ENCODE assay signal across 20 cellular contexts in the genomic region with DNA sequence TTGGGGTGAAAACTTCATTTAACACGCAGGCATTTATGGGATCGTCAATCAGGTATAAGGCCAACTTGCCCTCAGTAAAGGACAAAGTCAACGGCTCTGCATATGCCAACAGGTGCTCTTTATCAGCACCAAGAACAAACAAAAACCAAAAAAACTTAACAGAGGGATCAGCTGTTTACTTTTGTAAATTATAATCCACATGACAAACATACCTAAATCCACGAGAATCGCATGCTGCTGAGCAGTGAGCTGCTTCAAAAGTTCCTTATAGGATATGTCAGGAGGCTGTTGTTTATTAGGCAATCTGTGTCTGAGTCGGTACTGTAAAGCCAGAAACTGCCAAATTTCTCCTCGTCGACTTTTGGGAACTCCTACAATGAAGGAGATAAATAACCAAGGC.
DNase-seq lines count a peak whose midpoint lies in the region; ATAC-seq and TF ChIP-seq lines count a peak whose summit lies in the region.
"Had no signal": no experiment of that assay in that cellular context is flagged by ENCODE, and none has a peak within 500 bp of the region (broad histone marks: within the 10 kb centered on the region; RNA-seq: fewer than 3 reads in every experiment).

No MANE protein-coding gene starts in this region.

- H3K79me2 ChIP-seq in GM23338 (replicated peaks; ENCODE audit: insufficient read depth) (no peaks in the 10 kb centered on the region), Karpas-422 (ENCODE audit: low read length) (no peaks in the 10 kb centered on the region)

- no peaks in the 10 kb centered on the region for H3K9me3 ChIP-seq in Karpas-422 (ENCODE audit: low read length)
- H3K9me3 ChIP-seq: MG63, SJSA1 had no signal

- no peaks in the 10 kb centered on the region for H4K20me1 ChIP-seq in GM23338 (replicated peaks; ENCODE audit: insufficient read depth)
- no peaks in the 10 kb centered on the region for H4K20me1 ChIP-seq in Karpas-422 (ENCODE audit: insufficient read depth, low read depth, low read length)

- H3K27ac ChIP-seq in GM23338 (ENCODE audit: low read depth) (peak overlapping the region; percentile 39; the same call in 1 of the 2 replicates), Karpas-422 (ENCODE audit: low read length) (no peak overlapping the region)
- H3K27ac ChIP-seq: SJSA1 had no signal

- H3K9me3 Mint-ChIP-seq in GM23338, result no peaks in the 10 kb centered on the region
- H3K9me3 Mint-ChIP-seq in activated T-helper 2 cell treated with anti-CD3 and anti-CD28 coated beads, Interferon-gamma antibody, Interleukin-2, Interleukin-4, amounts not matched to agents 10 μg/mL and 5 μg/mL and 100 μg/mL, durations not matched to agents 14 hours and 24 hours and 36 hours, result no peaks in the 10 kb centered on the region
- H3K9me3 Mint-ChIP-seq in nephron, result no peaks in the 10 kb centered on the region

- ATAC-seq in GM23338, result no peak
- ATAC-seq in left colon, result peak; percentile 61
- ATAC-seq: Right ventricle myocardium inferior had no signal

- H3K27ac Mint-ChIP-seq in GM23338, result no peak overlapping the region
- peak overlapping the region; percentile 40 for H3K27ac Mint-ChIP-seq in activated T-helper 2 cell treated with anti-CD3 and anti-CD28 coated beads, Interferon-gamma antibody, Interleukin-2, Interleukin-4, amounts not matched to agents 10 μg/mL and 5 μg/mL and 100 μg/mL, durations not matched to agents 14 hours and 24 hours and 36 hours
- H3K27ac Mint-ChIP-seq in nephron, result peak overlapping the region; percentile 30 to 74 (median 71)

- H3K4me2 ChIP-seq in GM23338 (no peak overlapping the region), Karpas-422 (ENCODE audit: low read depth, low read length, poor library complexity, severe bottlenecking) (no peak overlapping the region)

- no peak overlapping the region for H3K9ac ChIP-seq in Karpas-422 (ENCODE audit: low read length)

- H3K27me3 ChIP-seq in GM23338 (ENCODE audit: insufficient read depth), result no peaks in the 10 kb centered on the region
- H3K27me3 ChIP-seq in Karpas-422 (ENCODE audit: low read length), result no peaks in the 10 kb centered on the region
- H3K27me3 ChIP-seq: MG63, SJSA1 had no signal

- H3K4me1 Mint-ChIP-seq in GM23338 (no peaks in the 10 kb centered on the region), nephron (peaks cover 53% of the 10 kb centered on the region)
- H3K4me1 Mint-ChIP-seq in activated T-helper 2 cell treated with anti-CD3 and anti-CD28 coated beads, Interferon-gamma antibody, Interleukin-2, Interleukin-4, amounts not matched to agents 10 μg/mL and 5 μg/mL and 100 μg/mL, durations not matched to agents 14 hours and 24 hours and 36 hours (ENCODE audit: low read depth), result peaks cover 56% of the 10 kb centered on the region

- no peak overlapping the region for H3K4me3 ChIP-seq in GM23338
- no peak overlapping the region for H3K4me3 ChIP-seq in Karpas-422 (ENCODE audit: low read length)
- H3K4me3 ChIP-seq: MG63, SJSA1 had no signal

- H3K36me3 ChIP-seq in GM23338 (ENCODE audit: insufficient read depth) (no peaks in the 10 kb centered on the region), Karpas-422 (ENCODE audit: insufficient read depth, low read length) (no peaks in the 10 kb centered on the region)
- H3K36me3 ChIP-seq: MG63 had no signal

- H3K9me2 ChIP-seq in GM23338 (ENCODE audit: insufficient read depth) (no peaks in the 10 kb centered on the region), Karpas-422 (replicated peaks; ENCODE audit: insufficient read depth, low read length) (no peaks in the 10 kb centered on the region)

- DNase-seq in GM23338 (ENCODE audit: low spot score) (no peak), left colon (no peak), GM10266 (ENCODE audit: extremely low spot score) (no peak), DMS79 (lab: John Stamatoyannopoulos, UW) (no peak), Karpas-422 (no peak)
- DNase-seq in activated T-helper 2 cell treated with anti-CD3 and anti-CD28 coated beads, Interferon-gamma antibody, Interleukin-2, Interleukin-4, amounts not matched to agents 10 μg/mL and 5 μg/mL and 100 μg/mL, durations not matched to agents 14 hours and 24 hours and 36 hours (ENCODE audit: low spot score), result no peak
- DNase-seq: CD4-positive, CD25-positive, alpha-beta regulatory T cell; COR-L47; DMS 273 treated with DMSO at 0.1 percent for 48 hours; DND-41; Kasumi-1; MG63; NCI-H1048; NCI-H1417 treated with DMSO at 0.1 percent for 48 hours; NCI-H187; NCI-H446; NCI-H526 had no signal

- intact Hi-C loops in activated T-helper 2 cell treated with anti-CD3 and anti-CD28 coated beads, Interferon-gamma antibody, Interleukin-2, Interleukin-4, amounts not matched to agents 10 μg/mL and 5 μg/mL and 100 μg/mL, durations not matched to agents 14 hours and 24 hours and 36 hours (cut with micrococcal nuclease), result no loop called here
- intact Hi-C loops in left colon (cut with DNase I, micrococcal nuclease), result no loop called here

- H3K4me1 ChIP-seq in GM23338 (ENCODE audit: insufficient read depth), result no peaks in the 10 kb centered on the region
- no peaks in the 10 kb centered on the region for H3K4me1 ChIP-seq in Karpas-422 (ENCODE audit: low read length)
- H3K4me1 ChIP-seq: SJSA1 had no signal

- TF ChIP-seq CTCF in GM23338 (conservative IDR thresholded peaks at IDR 0.05; ENCODE audit: low read depth in 2 of 2) (no peak), nephron (IDR thresholded peaks at IDR 0.05; ENCODE audit: unreplicated experiment in 3 of 3) (no peak), GM10266 (IDR thresholded peaks at IDR 0.05; ENCODE audit: control insufficient read depth, insufficient read depth, low read depth, missing control alignments) (no peak)

- H3K4me3 Mint-ChIP-seq in GM23338, result no peak overlapping the region
- H3K4me3 Mint-ChIP-seq in activated T-helper 2 cell treated with anti-CD3 and anti-CD28 coated beads, Interferon-gamma antibody, Interleukin-2, Interleukin-4, amounts not matched to agents 10 μg/mL and 5 μg/mL and 100 μg/mL, durations not matched to agents 14 hours and 24 hours and 36 hours (ENCODE audit: low read depth), result no peak overlapping the region
- H3K4me3 Mint-ChIP-seq in nephron, result no peak overlapping the region

- no peaks in the 10 kb centered on the region for H3K27me3 Mint-ChIP-seq in GM23338 (ENCODE audit: insufficient read depth, low read depth, poor library complexity)
- H3K27me3 Mint-ChIP-seq in activated T-helper 2 cell treated with anti-CD3 and anti-CD28 coated beads, Interferon-gamma antibody, Interleukin-2, Interleukin-4, amounts not matched to agents 10 μg/mL and 5 μg/mL and 100 μg/mL, durations not matched to agents 14 hours and 24 hours and 36 hours (ENCODE audit: low read depth), result no peaks in the 10 kb centered on the region
- no peaks in the 10 kb centered on the region for H3K27me3 Mint-ChIP-seq in nephron (ENCODE audit: low read depth)
- H3K27me3 Mint-ChIP-seq: CD4-positive, CD25-positive, alpha-beta regulatory T cell had no signal

- no peaks in the 10 kb centered on the region for H3F3A ChIP-seq in GM23338 (replicated peaks; ENCODE audit: low read depth)

- H2AFZ ChIP-seq in GM23338 (no peak overlapping the region), Karpas-422 (ENCODE audit: low read length) (no peak overlapping the region)

- peaks cover 8% of the 10 kb centered on the region; the same call in 1 of the 3 replicates for H3K36me3 Mint-ChIP-seq in GM23338 (ENCODE audit: low read depth)
- peaks cover 68% of the 10 kb centered on the region for H3K36me3 Mint-ChIP-seq in activated T-helper 2 cell treated with anti-CD3 and anti-CD28 coated beads, Interferon-gamma antibody, Interleukin-2, Interleukin-4, amounts not matched to agents 10 μg/mL and 5 μg/mL and 100 μg/mL, durations not matched to agents 14 hours and 24 hours and 36 hours (ENCODE audit: low read depth)
- H3K36me3 Mint-ChIP-seq in nephron (ENCODE audit: low read depth), result peaks cover 14% of the 10 kb centered on the region

TF ChIP-seq in GM23338, 12 proteins besides CTCF, POLR2A, EP300 and RAD21 (continues in another document):
- TF ChIP-seq POLR2AphosphoS5 (IDR thresholded peaks at IDR 0.05; ENCODE audit: low read depth) (no peak), ZNF331 (CRISPR knock-in tag; IDR thresholded peaks at IDR 0.05; ENCODE audit: low read depth) (no peak), EZH2 (IDR thresholded peaks at IDR 0.05; ENCODE audit: low read depth, unreplicated experiment) (no peak), REST (IDR thresholded peaks at IDR 0.05; ENCODE audit: unreplicated experiment) (no peak), NANOG (IDR thresholded peaks at IDR 0.05; ENCODE audit: borderline replicate concordance) (no peak), JUNB (IDR thresholded peaks at IDR 0.05; ENCODE audit: unreplicated experiment) (no peak), CREB1 (CRISPR knock-in tag; IDR thresholded peaks at IDR 0.05; ENCODE audit: low read depth) (no peak)
